ENCODE assay signal across 8 cellular contexts in genomic region chr19:6862673-6863078, GRCh38.
A peak's percentile ranks its signal among the peaks of the same experiment; 100 is the strongest.
DNase-seq lines count a peak whose midpoint lies in the region; ATAC-seq and TF ChIP-seq lines count a peak whose summit lies in the region.

No MANE protein-coding gene starts in this region.

- no peaks in the 10 kb centered on the region for H3K27me3 ChIP-seq in GM06990 (replicated peaks; ENCODE audit: control insufficient read depth, insufficient read depth, low read length)

- peak; percentile 83 for TF ChIP-seq CTCF in GM06990 (IDR thresholded peaks at IDR 0.05; ENCODE audit: insufficient read depth, low read length, poor library complexity, severe bottlenecking)

- H3K4me3 ChIP-seq in GM06990 (replicated peaks; ENCODE audit: low read depth, low read length) = peak overlapping the region; percentile 42

- DNase-seq in GM06990 (ENCODE audit: extremely low read depth, insufficient read length) (peak; percentile 86), NCI-H446 (lab: John Stamatoyannopoulos, UW) (peak; percentile 72 to 84), caudate nucleus (lab: John Stamatoyannopoulos, UW) (peak in 53 of 61 donors; percentile 5 to 72 (median 31)), kidney tubule cell (ENCODE audit: low spot score) (peak; percentile 86), cortex of kidney (lab: John Stamatoyannopoulos, UW) (no peak)
- peak; percentile 73 for DNase-seq in activated CD4-positive, CD25-positive, alpha-beta regulatory T cell treated with anti-CD3 and anti-CD28 coated beads, Interleukin-2, amount 50 U/mL, for 16 hours (ENCODE audit: low read depth, low spot score)
- DNase-seq in stimulated activated CD4-positive, alpha-beta T cell treated with anti-CD3 and anti-CD28 coated beads, Interleukin-2, amount 100 ng/mL, for 24 hours = peak; percentile 92

- peak; percentile 66 for ATAC-seq in HG02678 (IDR thresholded peaks at IDR 0.05; ENCODE audit: unreplicated experiment)

- no peak overlapping the region for H3K27ac ChIP-seq in caudate nucleus (ENCODE audit: low read depth, low read length)

- no peaks in the 10 kb centered on the region for H3K36me3 ChIP-seq in GM06990 (ENCODE audit: control insufficient read depth, insufficient read depth, low read length)
